1 cellular context compared by ENCODE assay signal in genomic region chr9:91185193-91185886, GRCh38.
TF ChIP-seq lines count a peak whose summit lies in the region.

No MANE protein-coding gene starts in this region.

TF ChIP-seq in SK-N-SH, 30 proteins besides CTCF, POLR2A, EP300 and RAD21 (continued from another document):
- TF ChIP-seq, protein P1, sequence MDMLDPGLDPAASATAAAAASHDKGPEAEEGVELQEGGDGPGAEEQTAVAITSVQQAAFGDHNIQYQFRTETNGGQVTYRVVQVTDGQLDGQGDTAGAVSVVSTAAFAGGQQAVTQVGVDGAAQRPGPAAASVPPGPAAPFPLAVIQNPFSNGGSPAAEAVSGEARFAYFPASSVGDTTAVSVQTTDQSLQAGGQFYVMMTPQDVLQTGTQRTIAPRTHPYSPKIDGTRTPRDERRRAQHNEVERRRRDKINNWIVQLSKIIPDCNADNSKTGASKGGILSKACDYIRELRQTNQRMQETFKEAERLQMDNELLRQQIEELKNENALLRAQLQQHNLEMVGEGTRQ (IDR thresholded peaks at IDR 0.05; ENCODE audit: borderline replicate concordance, low read depth, low read length): no peak
TF ChIP-seq in SK-N-SH: peak in this region for 0.
